Comparison of ENCODE assay signal across 12 cellular contexts in genomic region chr5:60487466-60487865, GRCh38.
DNase-seq lines count a peak whose midpoint lies in the region; ATAC-seq and TF ChIP-seq lines count a peak whose summit lies in the region.
"Had no signal": no experiment of that assay in that cellular context is flagged by ENCODE, and none has a peak within 500 bp of the region (broad histone marks: within the 10 kb centered on the region; RNA-seq: fewer than 3 reads in every experiment).

No MANE protein-coding gene starts in this region.

- no peak for TF ChIP-seq POLR2A in esophagus squamous epithelium (IDR thresholded peaks at IDR 0.05)

- peak overlapping the region; percentile 60 to 87 (median 84) for H3K27ac ChIP-seq in esophagus squamous epithelium
- H3K27ac ChIP-seq: BLaER1 had no signal

- H3K36me3 ChIP-seq in esophagus squamous epithelium = no peaks in the 10 kb centered on the region
- H3K36me3 ChIP-seq: BLaER1 had no signal

- H3K9me3 ChIP-seq in esophagus squamous epithelium = no peaks in the 10 kb centered on the region

- TF ChIP-seq CTCF in esophagus squamous epithelium (IDR thresholded peaks at IDR 0.05) (no peak), retinal pigment epithelial cell (conservative IDR thresholded peaks at IDR 0.05; ENCODE audit: low read depth, low read length) (no peak)

- 23% methylated on average over 2 of the region's 2 CpGs for WGBS in esophagus squamous epithelium, 2 donors

- H3K4me3 ChIP-seq in esophagus squamous epithelium (peak overlapping the region in 3 of 4 donors; percentile 48 to 55 (median 54)), retinal pigment epithelial cell (ENCODE audit: low read length) (no peak overlapping the region)
- H3K4me3 ChIP-seq: BLaER1 had no signal

- intact Hi-C loops in esophagus squamous epithelium (cut with DNase I) = no loop called here

- H3K4me1 ChIP-seq in esophagus squamous epithelium = peaks cover 0 to 46% (median 3%) of the 10 kb centered on the region in 3 donors
- H3K4me1 ChIP-seq: BLaER1 had no signal

- no peak for ATAC-seq in HG03469 (IDR thresholded peaks at IDR 0.05; ENCODE audit: unreplicated experiment)
- ATAC-seq: left lobe of liver had no signal

- no peaks in the 10 kb centered on the region for H3K27me3 ChIP-seq in esophagus squamous epithelium
- H3K27me3 ChIP-seq: BLaER1 had no signal

- DNase-seq in DMS53 (lab: John Stamatoyannopoulos, UW) (peak; percentile 69), NCI-H69 (lab: John Stamatoyannopoulos, UW) (peak; percentile 14), esophagus squamous epithelium (lab: John Stamatoyannopoulos, UW) (no peak), retinal pigment epithelial cell (ENCODE audit: low read depth) (peak; percentile 4), T-helper 1 cell (no peak), dermis blood vessel endothelial cell (no peak)
- DNase-seq in activated CD4-positive, CD25-positive, alpha-beta regulatory T cell treated with anti-CD3 and anti-CD28 coated beads, Interleukin-2, amount 50 U/mL, for 72 hours = no peak
- DNase-seq: activated naive CD4-positive, alpha-beta T cell treated with anti-CD3 and anti-CD28 coated beads, Interleukin-2, amount 50 U/mL, for 16 hours; NCI-H2171 had no signal

Comparison
In these comparisons a context has a peak if more than half of its experiments do, and no peak if none do; other contexts are left out.
1. DNase-seq: peak in DMS53 (single experiment), NCI-H69 (single experiment) and retinal pigment epithelial cell (single experiment); none in esophagus squamous epithelium (single experiment), T-helper 1 cell (0 of 5), activated CD4-positive, CD25-positive, alpha-beta regulatory T cell treated with anti-CD3 and anti-CD28 coated beads, Interleukin-2, amount 50 U/mL, for 72 hours (single experiment) and dermis blood vessel endothelial cell (single experiment).